2 cellular contexts compared by ENCODE assay signal in genomic region chr5:95107138-95107537, GRCh38.
"Had no signal": no experiment of that assay in that cellular context is flagged by ENCODE, and none has a peak within 500 bp of the region (broad histone marks: within the 10 kb centered on the region; RNA-seq: fewer than 3 reads in every experiment).

No MANE protein-coding gene starts in this region.

- ATAC-seq: GM12878 had no signal

- DNase-seq: GDM1 had no signal

- H3K4me3 ChIP-seq: GM12878 had no signal
